ENCODE assay signal across 19 cellular contexts in genomic region chr6:105836889-105837288, GRCh38.
"Had no signal": no experiment of that assay in that cellular context is flagged by ENCODE, and none has a peak within 500 bp of the region (broad histone marks: within the 10 kb centered on the region; RNA-seq: fewer than 3 reads in every experiment).

No MANE protein-coding gene starts in this region.

- H3K4me3 ChIP-seq: body of pancreas, tibial nerve, vagina had no signal

- H3K27me3 ChIP-seq: body of pancreas, tibial nerve, vagina had no signal

- H3K4me1 ChIP-seq: body of pancreas, vagina had no signal

- H3K9me3 Mint-ChIP-seq: activated naive CD8-positive, alpha-beta T cell treated with anti-CD3 and anti-CD28 coated beads for 36 hours; central memory CD8-positive, alpha-beta T cell; immature natural killer cell; natural killer cell had no signal

- H3K27ac Mint-ChIP-seq: activated naive CD8-positive, alpha-beta T cell treated with anti-CD3 and anti-CD28 coated beads for 36 hours; activated T-helper 1 cell treated with anti-CD3 and anti-CD28 coated beads, Interleukin-12 subunit alpha, Interleukin-12 subunit beta, Interleukin-2, Interleukin-4 antibody, amounts not matched to agents 30 ng/mL and 10 ng/mL and 1 ng/mL, durations not matched to agents 14 hours and 24 hours and 36 hours; immature natural killer cell; natural killer cell; T-helper 17 cell had no signal

- H3K4me3 Mint-ChIP-seq: activated naive CD8-positive, alpha-beta T cell treated with anti-CD3 and anti-CD28 coated beads for 36 hours; activated T-helper 1 cell treated with anti-CD3 and anti-CD28 coated beads, Interleukin-12 subunit alpha, Interleukin-12 subunit beta, Interleukin-2, Interleukin-4 antibody, amounts not matched to agents 30 ng/mL and 10 ng/mL and 1 ng/mL, durations not matched to agents 14 hours and 24 hours and 36 hours; central memory CD8-positive, alpha-beta T cell; immature natural killer cell; natural killer cell; T-helper 17 cell had no signal

- H3K36me3 Mint-ChIP-seq: activated naive CD8-positive, alpha-beta T cell treated with anti-CD3 and anti-CD28 coated beads for 36 hours; immature natural killer cell; natural killer cell had no signal

- DNase-seq: activated CD4-positive, alpha-beta T cell treated with anti-CD3 and anti-CD28 coated beads for 48 hours; activated CD8-positive, alpha-beta memory T cell treated with anti-CD3 and anti-CD28 coated beads for 24 hours; activated naive CD8-positive, alpha-beta T cell treated with anti-CD3 and anti-CD28 coated beads for 36 hours; amygdala; body of pancreas; effector CD8-positive, alpha-beta T cell; head of caudate nucleus; immature natural killer cell; left colon; natural killer cell; retina; stimulated activated CD4-positive, alpha-beta T cell treated with anti-CD3 and anti-CD28 coated beads, Interleukin-15, amount 100 ng/mL, for 24 hours; stimulated activated CD4-positive, alpha-beta T cell treated with anti-CD3 and anti-CD28 coated beads, Interleukin-4, amount 100 ng/mL, for 24 hours; stimulated activated naive CD4-positive, alpha-beta T cell; T-helper 17 cell had no signal

- H3K9me3 ChIP-seq: body of pancreas, tibial nerve, vagina had no signal

- H3K27me3 Mint-ChIP-seq: central memory CD8-positive, alpha-beta T cell; T-helper 17 cell had no signal

- ATAC-seq: body of pancreas, left colon, natural killer cell, T-helper 17 cell had no signal

- H3K27ac ChIP-seq: body of pancreas, tibial nerve, vagina had no signal

- H3K36me3 ChIP-seq: tibial nerve, vagina had no signal

- H3K4me1 Mint-ChIP-seq: activated naive CD8-positive, alpha-beta T cell treated with anti-CD3 and anti-CD28 coated beads for 36 hours; central memory CD8-positive, alpha-beta T cell; immature natural killer cell; natural killer cell had no signal
